ENCODE assay signal across 23 cellular contexts in genomic region chr2:180358458-180358857, GRCh38.
"Had no signal": no experiment of that assay in that cellular context is flagged by ENCODE, and none has a peak within 500 bp of the region (broad histone marks: within the 10 kb centered on the region; RNA-seq: fewer than 3 reads in every experiment).

No MANE protein-coding gene starts in this region.

- H3K36me3 Mint-ChIP-seq: naive thymus-derived CD4-positive, alpha-beta T cell; neural progenitor cell had no signal

- H3K27me3 Mint-ChIP-seq: activated CD4-positive, alpha-beta T cell treated with anti-CD3 and anti-CD28 coated beads, Interleukin-2, amount 10 ng/mL, durations not matched to agents 24 days and 14 days; activated T-cell treated with anti-CD3 and anti-CD28 coated beads, Interleukin-2, amount 50 U/mL, for 24 hours; naive thymus-derived CD4-positive, alpha-beta T cell; stimulated activated naive CD8-positive, alpha-beta T cell treated with anti-CD3 and anti-CD28 coated beads, Interleukin-15, Interleukin-2, amounts not matched to agents 100 ng/mL and 50 ng/mL, for 24 hours had no signal

- H3K27ac Mint-ChIP-seq: activated CD4-positive, alpha-beta T cell treated with anti-CD3 and anti-CD28 coated beads, Interleukin-2, amount 10 ng/mL, durations not matched to agents 24 days and 14 days; activated CD8-positive, alpha-beta T cell treated with anti-CD3 and anti-CD28 coated beads for 36 hours; activated naive CD4-positive, alpha-beta T cell treated with anti-CD3 and anti-CD28 coated beads for 36 hours; activated T-cell treated with anti-CD3 and anti-CD28 coated beads, Interleukin-2, amount 50 U/mL, for 24 hours; activated T-helper 2 cell treated with anti-CD3 and anti-CD28 coated beads, Interferon-gamma antibody, Interleukin-2, Interleukin-4, amounts not matched to agents 10 μg/mL and 5 μg/mL and 100 μg/mL, durations not matched to agents 14 hours and 24 hours and 36 hours; naive thymus-derived CD4-positive, alpha-beta T cell; neural progenitor cell; stimulated activated naive CD8-positive, alpha-beta T cell treated with anti-CD3 and anti-CD28 coated beads, Interleukin-15, Interleukin-2, amounts not matched to agents 100 ng/mL and 50 ng/mL, for 24 hours had no signal

- DNase-seq: activated CD4-positive, alpha-beta T cell treated with anti-CD3 and anti-CD28 coated beads, Interleukin-2, amount 10 ng/mL, durations not matched to agents 24 days and 14 days; activated CD8-positive, alpha-beta T cell treated with anti-CD3 and anti-CD28 coated beads for 36 hours; activated naive CD4-positive, alpha-beta T cell treated with anti-CD3 and anti-CD28 coated beads for 36 hours; activated T-cell treated with anti-CD3 and anti-CD28 coated beads, Interleukin-2, amount 50 U/mL, for 24 hours; aorta; cortex of kidney; effector CD4-positive, alpha-beta T cell; esophagus squamous epithelium; foreskin fibroblast; left cardiac atrium; mesendoderm; naive thymus-derived CD4-positive, alpha-beta T cell; stimulated activated CD4-positive, alpha-beta T cell treated with anti-CD3 and anti-CD28 coated beads, Interleukin-12 subunit alpha, Interleukin-12 subunit beta, amount 100 ng/mL, for 4 hours; stimulated activated CD4-positive, alpha-beta T cell treated with anti-CD3 and anti-CD28 coated beads, Interleukin-1b, Interleukin-23, amount 100 ng/mL, for 48 hours; T1000; uterus had no signal

- H3K4me3 Mint-ChIP-seq: activated CD4-positive, alpha-beta T cell treated with anti-CD3 and anti-CD28 coated beads, Interleukin-2, amount 10 ng/mL, durations not matched to agents 24 days and 14 days; activated CD8-positive, alpha-beta T cell treated with anti-CD3 and anti-CD28 coated beads for 36 hours; activated naive CD4-positive, alpha-beta T cell treated with anti-CD3 and anti-CD28 coated beads for 36 hours; activated T-cell treated with anti-CD3 and anti-CD28 coated beads, Interleukin-2, amount 50 U/mL, for 24 hours; naive thymus-derived CD4-positive, alpha-beta T cell; neural progenitor cell; stimulated activated naive CD8-positive, alpha-beta T cell treated with anti-CD3 and anti-CD28 coated beads, Interleukin-15, Interleukin-2, amounts not matched to agents 100 ng/mL and 50 ng/mL, for 24 hours had no signal

- H3K4me1 Mint-ChIP-seq: activated CD4-positive, alpha-beta T cell treated with anti-CD3 and anti-CD28 coated beads, Interleukin-2, amount 10 ng/mL, durations not matched to agents 24 days and 14 days; neural progenitor cell had no signal

- H3K4me3 ChIP-seq: esophagus squamous epithelium, hepatocyte, neural progenitor cell, prostate gland, right atrium auricular region, tibial nerve, uterus had no signal

- ATAC-seq: activated CD8-positive, alpha-beta T cell treated with anti-CD3 and anti-CD28 coated beads for 36 hours; left cardiac atrium; naive thymus-derived CD4-positive, alpha-beta T cell had no signal

- H3K9me3 Mint-ChIP-seq: activated CD4-positive, alpha-beta T cell treated with anti-CD3 and anti-CD28 coated beads, Interleukin-2, amount 10 ng/mL, durations not matched to agents 24 days and 14 days; activated CD8-positive, alpha-beta T cell treated with anti-CD3 and anti-CD28 coated beads for 36 hours; activated naive CD4-positive, alpha-beta T cell treated with anti-CD3 and anti-CD28 coated beads for 36 hours; activated T-cell treated with anti-CD3 and anti-CD28 coated beads, Interleukin-2, amount 50 U/mL, for 24 hours; activated T-helper 2 cell treated with anti-CD3 and anti-CD28 coated beads, Interferon-gamma antibody, Interleukin-2, Interleukin-4, amounts not matched to agents 10 μg/mL and 5 μg/mL and 100 μg/mL, durations not matched to agents 14 hours and 24 hours and 36 hours; neural progenitor cell; stimulated activated naive CD8-positive, alpha-beta T cell treated with anti-CD3 and anti-CD28 coated beads, Interleukin-15, Interleukin-2, amounts not matched to agents 100 ng/mL and 50 ng/mL, for 24 hours had no signal
